Comparison of ENCODE assay signal across 1 cellular context in genomic region chr2:144552821-144553220, GRCh38.
TF ChIP-seq lines count a peak whose summit lies in the region.

No MANE protein-coding gene starts in this region.

TF ChIP-seq in H1, 55 proteins besides CTCF, POLR2A, EP300 and RAD21:
- TF ChIP-seq E2F6 (IDR thresholded peaks at IDR 0.05): no peak
- no peak for TF ChIP-seq CHD7 (IDR thresholded peaks at IDR 0.05; ENCODE audit: insufficient replicate concordance, low read length)
- TF ChIP-seq NANOG (IDR thresholded peaks at IDR 0.05; ENCODE audit: insufficient read depth, low read depth, low read length, poor library complexity, severe bottlenecking): no peak
- TF ChIP-seq RBBP5 (IDR thresholded peaks at IDR 0.05; ENCODE audit: borderline replicate concordance, low read depth, low read length): no peak
- no peak for TF ChIP-seq NRF1 (IDR thresholded peaks at IDR 0.05; ENCODE audit: low read depth, low read length)
- TF ChIP-seq ASH2L (IDR thresholded peaks at IDR 0.05; ENCODE audit: low read length): no peak
- TF ChIP-seq CREB1 (IDR thresholded peaks at IDR 0.05): no peak
- TF ChIP-seq YY1 (IDR thresholded peaks at IDR 0.05; ENCODE audit: low read depth, low read length): no peak
- TF ChIP-seq JUND (IDR thresholded peaks at IDR 0.05; ENCODE audit: low read length): no peak
- no peak for TF ChIP-seq SAP30 (IDR thresholded peaks at IDR 0.05; ENCODE audit: insufficient read depth, insufficient replicate concordance, low read length)
- no peak for TF ChIP-seq KDM5A (IDR thresholded peaks at IDR 0.05; ENCODE audit: low read length)
- TF ChIP-seq TAF7 (optimal IDR thresholded peaks at IDR 0.05; ENCODE audit: borderline replicate concordance, low read depth, low read length): no peak
- no peak for TF ChIP-seq GABPA (IDR thresholded peaks at IDR 0.05; ENCODE audit: borderline replicate concordance, insufficient read depth, low read length)
- TF ChIP-seq ZNF274 (IDR thresholded peaks at IDR 0.05; ENCODE audit: borderline replicate concordance, extremely low read depth, low read length): no peak
- no peak for TF ChIP-seq SP1 (IDR thresholded peaks at IDR 0.05; ENCODE audit: low read depth, low read length)
- no peak for TF ChIP-seq KDM1A (IDR thresholded peaks at IDR 0.05; ENCODE audit: borderline replicate concordance, low read length)
- TF ChIP-seq SIN3A (conservative IDR thresholded peaks at IDR 0.05 in 1 of 2, IDR thresholded peaks at IDR 0.05 in 1 of 2; ENCODE audit: low read depth in 1 of 2, low read length in 2 of 2): no peak
- no peak for TF ChIP-seq EGR1 (IDR thresholded peaks at IDR 0.05; ENCODE audit: borderline replicate concordance, low read depth, low read length)
TF ChIP-seq in H1: peak in this region for 0.
